In genomic region chr4:118290951-118291350, GRCh38 we compare ENCODE assay signal across 22 cellular contexts.
DNase-seq lines count a peak whose midpoint lies in the region; ATAC-seq and TF ChIP-seq lines count a peak whose summit lies in the region.
"Had no signal": no experiment of that assay in that cellular context is flagged by ENCODE, and none has a peak within 500 bp of the region (broad histone marks: within the 10 kb centered on the region; RNA-seq: fewer than 3 reads in every experiment).

No MANE protein-coding gene starts in this region.

- peaks cover 6% of the 10 kb centered on the region for H3K9me1 ChIP-seq in IMR-90 (ENCODE audit: insufficient read depth, low read length)

- H3K27me3 ChIP-seq in IMR-90 (ENCODE audit: control insufficient read depth, insufficient read depth, low read length) (no peaks in the 10 kb centered on the region), neuronal stem cell (ENCODE audit: control insufficient read depth in 3 of 3, insufficient read depth in 3 of 3, low read depth in 1 of 3, low read length in 3 of 3) (no peaks in the 10 kb centered on the region), gastrocnemius medialis (no peaks in the 10 kb centered on the region)
- H3K27me3 ChIP-seq: BE2C, MG63 had no signal

- H3K27ac ChIP-seq in IMR-90 (ENCODE audit: insufficient read depth, low read length), result no peak overlapping the region; the same call in 1 of the 2 replicates
- H3K27ac ChIP-seq in neuronal stem cell (replicated peaks; ENCODE audit: low read length), result no peak overlapping the region
- H3K27ac ChIP-seq in gastrocnemius medialis, result no peak overlapping the region
- H3K27ac ChIP-seq: A549 had no signal

- no CpG with 5 or more reads among the region's 2 CpGs for WGBS in IMR-90 (ENCODE audit: extremely low coverage in 2 of 2, insufficient read length in 1 of 2), 2 experiments
- whole genome bisulfite sequencing in neuronal stem cell (ENCODE audit: extremely low coverage in 2 of 2, insufficient read length in 2 of 2, insufficient replicate concordance in 1 of 2), 2 donors, result no CpG with 5 or more reads among the region's 2 CpGs

- H2BK120ac ChIP-seq in IMR-90 (ENCODE audit: low read depth, low read length) (peak overlapping the region; percentile 78), neuronal stem cell (ENCODE audit: low read depth, low read length) (no peak overlapping the region)

- H3K79me1 ChIP-seq in IMR-90 (ENCODE audit: low read depth in 1 of 2, low read length in 2 of 2) (peaks cover 2 to 14% of the 10 kb centered on the region in 2 experiments; a peak in 2 of 4 replicates), neuronal stem cell (ENCODE audit: low read depth, low read length) (no peaks in the 10 kb centered on the region)

- H3K14ac ChIP-seq in IMR-90 (replicated peaks; ENCODE audit: low read depth, low read length), result peak overlapping the region; percentile 97
- no peak overlapping the region for H3K14ac ChIP-seq in neuronal stem cell (ENCODE audit: low read length)

- H2BK15ac ChIP-seq in IMR-90 (ENCODE audit: low read depth, low read length) (peak overlapping the region; percentile 18; the same call in 2 of the 3 replicates), neuronal stem cell (ENCODE audit: low read length) (no peak overlapping the region)

- no peak overlapping the region for H2AK9ac ChIP-seq in IMR-90 (replicated peaks; ENCODE audit: low read depth, low read length, poor library complexity)

- TF ChIP-seq CTCF in IMR-90 (conservative IDR thresholded peaks at IDR 0.05; ENCODE audit: low read depth, low read length) (no peak), astrocyte of the spinal cord (IDR thresholded peaks at IDR 0.05; ENCODE audit: low read depth, low read length) (no peak), gastrocnemius medialis (IDR thresholded peaks at IDR 0.05 in 4 of 5, conservative IDR thresholded peaks at IDR 0.05 in 1 of 5) (no peak)

- H3K36me3 ChIP-seq in IMR-90 (ENCODE audit: control insufficient read depth, insufficient read depth, low read length) (peaks cover 9% of the 10 kb centered on the region; the same call in 1 of the 2 replicates), neuronal stem cell (replicated peaks in 1 of 2; ENCODE audit: control insufficient read depth in 2 of 2, insufficient read depth in 2 of 2, low read length in 2 of 2) (no peaks in the 10 kb centered on the region), gastrocnemius medialis (no peaks in the 10 kb centered on the region)

- peak; percentile 45 for DNase-seq in EL
- DNase-seq in IMR-90, result peak; percentile 30
- peak; percentile 7 for DNase-seq in astrocyte of the spinal cord (ENCODE audit: low read depth, low spot score)
- DNase-seq in neuronal stem cell (ENCODE audit: low spot score), result no peak
- DNase-seq in NCI-H524 treated with DMSO at 0.1 percent for 48 hours (lab: John Stamatoyannopoulos, UW), result no peak
- no peak for DNase-seq in gastrocnemius medialis
- DNase-seq: BE2C; H9; Karpas-422; MG63; NCI-H1417 treated with DMSO at 0.1 percent for 48 hours; NCI-H187; NCI-H2107; NCI-H446 treated with DMSO at 0.1 percent for 48 hours; NCI-H69; NK-92 treated with Interleukin-12 subunit alpha and Interleukin-12 subunit beta, amount 100 ng/mL, for 24 hours; SIG-M5 had no signal

- no peak overlapping the region for H2AFZ ChIP-seq in IMR-90 (replicated peaks; ENCODE audit: low read length, poor library complexity)
- H2AFZ ChIP-seq in neuronal stem cell (ENCODE audit: low read length), result peak overlapping the region; percentile 1

- H3K4me3 ChIP-seq in IMR-90 (ENCODE audit: insufficient read depth, low read depth, low read length), result no peak overlapping the region
- no peak overlapping the region for H3K4me3 ChIP-seq in astrocyte of the spinal cord (ENCODE audit: low read depth, low read length)
- no peak overlapping the region for H3K4me3 ChIP-seq in neuronal stem cell (ENCODE audit: low read length in 2 of 2)
- H3K4me3 ChIP-seq in gastrocnemius medialis, result no peak overlapping the region
- H3K4me3 ChIP-seq: A549, GM12878, MG63 had no signal

- H3K9me3 ChIP-seq in IMR-90 (ENCODE audit: control insufficient read depth, insufficient read depth, low read length), result no peaks in the 10 kb centered on the region
- no peaks in the 10 kb centered on the region for H3K9me3 ChIP-seq in neuronal stem cell (replicated peaks in 1 of 2; ENCODE audit: control insufficient read depth in 2 of 2, insufficient read depth in 1 of 2, low read depth in 1 of 2, low read length in 2 of 2)
- H3K9me3 ChIP-seq in gastrocnemius medialis, result no peaks in the 10 kb centered on the region
- H3K9me3 ChIP-seq: A549, BE2C, MG63 had no signal

- H3K56ac ChIP-seq in IMR-90 (ENCODE audit: extremely low read depth, insufficient read depth, low read length), result no peak overlapping the region

- ATAC-seq in IMR-90 (ENCODE audit: low read depth), result no peak; the same call in none of the 2 replicates
- ATAC-seq in gastrocnemius medialis, result no peak
- no peak for ATAC-seq in HG02759 (IDR thresholded peaks at IDR 0.05; ENCODE audit: unreplicated experiment)
- ATAC-seq in HG02610 (IDR thresholded peaks at IDR 0.05; ENCODE audit: unreplicated experiment), result no peak
- ATAC-seq: A549, GM12878, Panc1 had no signal

- H4K20me1 ChIP-seq in IMR-90 (ENCODE audit: insufficient read depth, low read length), result no peaks in the 10 kb centered on the region

- peak overlapping the region; percentile 33; the same call in 1 of the 2 replicates for H2AK5ac ChIP-seq in IMR-90 (ENCODE audit: low read depth, low read length)
- no peak overlapping the region for H2AK5ac ChIP-seq in neuronal stem cell (ENCODE audit: low read depth, low read length)

- H2BK20ac ChIP-seq in IMR-90 (ENCODE audit: low read depth, low read length), result peak overlapping the region; percentile 94; the same call in 1 of the 2 replicates

- H2BK5ac ChIP-seq in IMR-90 (ENCODE audit: low read depth, low read length, poor library complexity, severe bottlenecking), result peak overlapping the region; percentile 88
- H2BK5ac ChIP-seq in neuronal stem cell (ENCODE audit: low read length), result no peak overlapping the region

- intact Hi-C loops in IMR-90 (cut with micrococcal nuclease) (no loop called here), gastrocnemius medialis (cut with DNase I; ENCODE audit: low total_unique reads) (no loop called here)

- peak overlapping the region; percentile 47; the same call in 1 of the 2 replicates for H3K23ac ChIP-seq in IMR-90 (ENCODE audit: low read depth, low read length)
- no peak overlapping the region for H3K23ac ChIP-seq in neuronal stem cell (ENCODE audit: low read depth, low read length, poor library complexity)

- no peak overlapping the region for H3K9ac ChIP-seq in IMR-90 (ENCODE audit: low read depth, low read length)
- H3K9ac ChIP-seq in neuronal stem cell (ENCODE audit: low read depth, low read length, poor library complexity), result no peak overlapping the region

- H3K4me2 ChIP-seq in IMR-90 (ENCODE audit: low read depth, low read length), result peak overlapping the region; percentile 39; the same call in 1 of the 2 replicates
- H3K4me2 ChIP-seq in neuronal stem cell (ENCODE audit: insufficient read depth, low read length, poor library complexity, severe bottlenecking), result no peak overlapping the region
- H3K4me2 ChIP-seq: A549 had no signal

- TF ChIP-seq POLR2A in IMR-90 (IDR thresholded peaks at IDR 0.05; ENCODE audit: low read depth, low read length), result no peak
- TF ChIP-seq POLR2A in gastrocnemius medialis (IDR thresholded peaks at IDR 0.05), result no peak

- H3K18ac ChIP-seq in IMR-90 (ENCODE audit: low read depth, low read length) (peak overlapping the region; percentile 98; the same call in 1 of the 2 replicates), neuronal stem cell (ENCODE audit: low read length) (no peak overlapping the region)

- POLR2A ChIA-PET in IMR-90 (lab: Charles Lee; ENCODE audit: unreplicated experiment), result no interaction called here

- H4K8ac ChIP-seq in IMR-90 (ENCODE audit: low read depth in 2 of 2, low read length in 2 of 2), result peak overlapping the region; percentile 11 to 64; a peak in 1 of 4 replicates
- no peak overlapping the region for H4K8ac ChIP-seq in neuronal stem cell (ENCODE audit: low read depth, low read length)

- no peak for TF ChIP-seq RAD21 in IMR-90 (IDR thresholded peaks at IDR 0.05; ENCODE audit: low read length)

- CTCF ChIA-PET in IMR-90 (lab: Yijun Ruan, JAX), result interaction anchor here (0.9 kb wide), 1 partner anchor 62 kb away, joined by 3 read pairs; the partner anchor contains the start of gene PRSS12

- H3K4ac ChIP-seq in IMR-90 (ENCODE audit: low read depth, low read length), result peak overlapping the region; percentile 88; the same call in 1 of the 2 replicates
- no peak overlapping the region for H3K4ac ChIP-seq in neuronal stem cell (ENCODE audit: low read length)

- H3K4me1 ChIP-seq in IMR-90 (ENCODE audit: control insufficient read depth, insufficient read depth, low read length) (peaks cover 19% of the 10 kb centered on the region), neuronal stem cell (ENCODE audit: control insufficient read depth in 2 of 2, insufficient read depth in 1 of 2, low read depth in 1 of 2, low read length in 2 of 2) (no peaks in the 10 kb centered on the region), gastrocnemius medialis (no peaks in the 10 kb centered on the region)
- H3K4me1 ChIP-seq: A549, BE2C had no signal

- dilution Hi-C loops in IMR-90 (cut with HindIII; ENCODE audit: low sequenced_read_pairs, unreplicated experiment), result no loop called here

- peak overlapping the region; percentile 5; the same call in 1 of the 2 replicates for H4K91ac ChIP-seq in IMR-90 (ENCODE audit: insufficient read depth, low read depth, low read length)
- no peak overlapping the region for H4K91ac ChIP-seq in neuronal stem cell (ENCODE audit: low read depth, low read length, poor library complexity)

- H4K5ac ChIP-seq in IMR-90 (ENCODE audit: low read depth, low read length), result peak overlapping the region; percentile 100; the same call in 1 of the 2 replicates

- no peak overlapping the region for H2BK12ac ChIP-seq in neuronal stem cell (ENCODE audit: low read length)

- BruUV-seq in IMR-90 (replicated peaks; lab: Mats Ljungman, UMichigan), result no TSS peak

- in situ Hi-C loops in IMR-90 (cut with MboI; ENCODE audit: low sequenced_read_pairs), result loop anchor here (5.0 to 25.0 kb wide), 2 partner anchors 41 to 221 kb away; no protein-coding TSS in a partner anchor
- in situ Hi-C loops in astrocyte of the spinal cord (cut with HindIII; ENCODE audit: low sequenced_read_pairs), result no loop called here
- in situ Hi-C loops in gastrocnemius medialis (cut with MboI; ENCODE audit: low sequenced_read_pairs in 4 of 4), result loop anchor here in 2 of 4 donors (25.0 kb wide), 1 partner anchor 396 kb away; the partner anchor contains the start of gene METTL14 (in 2 of the 2)

TF ChIP-seq in IMR-90, 13 proteins besides CTCF, POLR2A, EP300 and RAD21:
- no peak for TF ChIP-seq NFE2L2 (IDR thresholded peaks at IDR 0.05; ENCODE audit: low read depth, low read length)

Comparison
In these comparisons a context has a peak if more than half of its experiments do, and no peak if none do; other contexts are left out.
1. DNase-seq: peak in EL (single experiment), IMR-90 (single experiment) and astrocyte of the spinal cord (single experiment); none in neuronal stem cell (single experiment), NCI-H524 treated with DMSO at 0.1 percent for 48 hours (single experiment) and gastrocnemius medialis (0 of 2).